ENCODE assay signal across 8 cellular contexts in the genomic region with DNA sequence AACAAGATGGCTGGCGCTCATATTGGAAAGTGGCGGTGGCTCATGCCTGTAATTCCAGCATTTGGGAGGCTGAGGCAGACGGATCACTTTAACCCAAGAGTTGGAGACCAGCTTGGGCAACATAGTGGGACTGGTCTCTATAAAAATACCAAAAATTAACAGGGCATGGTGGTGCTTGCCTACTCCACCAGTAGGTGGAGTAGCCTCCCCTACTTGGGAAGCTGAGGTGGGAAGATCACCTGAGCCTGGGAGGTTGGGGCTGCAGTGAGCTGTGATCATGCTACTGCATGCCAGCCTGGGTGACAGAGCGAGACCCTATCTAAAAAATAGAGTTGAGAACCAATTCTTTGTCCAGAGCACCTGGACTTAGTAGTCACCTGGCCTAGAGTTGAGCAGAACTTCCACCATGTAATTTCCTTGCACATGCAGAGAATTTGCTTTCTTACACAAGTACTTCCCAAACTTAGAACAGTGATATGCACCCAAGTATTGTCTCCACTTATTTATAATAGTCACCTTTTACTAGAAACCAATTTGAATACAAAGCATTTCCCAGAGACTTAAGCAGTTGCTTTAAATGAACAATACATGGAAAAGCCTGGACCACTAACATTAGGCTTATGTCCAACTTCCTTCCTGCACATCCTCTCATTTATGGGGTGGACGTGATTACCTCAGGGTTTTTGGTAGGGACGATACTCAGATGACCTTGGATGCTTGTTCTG. TPM values are rescaled to one million over a fixed set of nuclear protein-coding genes. Genes with fewer than 3 reads are reported as not detected.
DNase-seq lines count a peak whose midpoint lies in the region; ATAC-seq and TF ChIP-seq lines count a peak whose summit lies in the region.

No MANE protein-coding gene starts in this region.

- intact Hi-C loops in lower lobe of right lung (cut with DNase I): no loop called here

- no peaks in the 10 kb centered on the region for H3K27me3 ChIP-seq in lower lobe of right lung (ENCODE audit: low read depth)

- H3K9me3 ChIP-seq in lower lobe of right lung: no peaks in the 10 kb centered on the region

- peak; percentile 69 for TF ChIP-seq CTCF in WTC11 (IDR thresholded peaks at IDR 0.05)
- TF ChIP-seq CTCF in lower lobe of right lung (IDR thresholded peaks at IDR 0.05): peak; percentile 36

- no peak overlapping the region for H3K4me3 ChIP-seq in lower lobe of right lung

- no peak overlapping the region for H3K4me3 Mint-ChIP-seq in WTC11
- no peak overlapping the region for H3K4me3 Mint-ChIP-seq in activated T-cell treated with anti-CD3 and anti-CD28 coated beads, Interleukin-2, amount 50 U/mL, for 4 hours

- H3K36me3 Mint-ChIP-seq in WTC11: no peaks in the 10 kb centered on the region
- H3K36me3 Mint-ChIP-seq in activated T-cell treated with anti-CD3 and anti-CD28 coated beads, Interleukin-2, amount 50 U/mL, for 4 hours (ENCODE audit: insufficient read depth): no peaks in the 10 kb centered on the region

- no peaks in the 10 kb centered on the region for H3K4me1 ChIP-seq in lower lobe of right lung

- no peaks in the 10 kb centered on the region for H3K9me3 Mint-ChIP-seq in WTC11
- H3K9me3 Mint-ChIP-seq in activated T-cell treated with anti-CD3 and anti-CD28 coated beads, Interleukin-2, amount 50 U/mL, for 4 hours: no peaks in the 10 kb centered on the region

- H3K27me3 Mint-ChIP-seq in WTC11 (ENCODE audit: low read depth): no peaks in the 10 kb centered on the region
- peaks cover 4% of the 10 kb centered on the region for H3K27me3 Mint-ChIP-seq in activated T-cell treated with anti-CD3 and anti-CD28 coated beads, Interleukin-2, amount 50 U/mL, for 4 hours (ENCODE audit: low read depth)

- peak; percentile 79 for ATAC-seq in GM19023 (IDR thresholded peaks at IDR 0.05; ENCODE audit: unreplicated experiment)
- ATAC-seq in HG03432 (IDR thresholded peaks at IDR 0.05; ENCODE audit: unreplicated experiment): peak; percentile 85
- ATAC-seq in WTC11: peak; percentile 98
- ATAC-seq in lower lobe of right lung: no peak
- no peak for ATAC-seq in activated T-cell treated with anti-CD3 and anti-CD28 coated beads, Interleukin-2, amount 50 U/mL, for 4 hours

- no peak overlapping the region for H3K27ac Mint-ChIP-seq in WTC11

- H3K36me3 ChIP-seq in lower lobe of right lung: no peaks in the 10 kb centered on the region

- POLR2A ChIA-PET in WTC11 (lab: Charles Lee): interaction anchor here (1.1 kb wide), 1 partner anchor 27 kb away, joined by 3 read pairs; no protein-coding TSS in a partner anchor

- in situ Hi-C loops in G401 (cut with HindIII; ENCODE audit: low sequenced_read_pairs): no loop called here

- peak; percentile 54 for DNase-seq in D341Med (ENCODE audit: low spot score)
- peak; percentile 59 for DNase-seq in WTC11 (ENCODE audit: low spot score)
- no peak for DNase-seq in lower lobe of right lung
- no peak for DNase-seq in activated T-cell treated with anti-CD3 and anti-CD28 coated beads, Interleukin-2, amount 50 U/mL, for 4 hours
- no peak for DNase-seq in NCI-H524 treated with DMSO at 0.1 percent for 48 hours (lab: John Stamatoyannopoulos, UW)
- no peak for DNase-seq in G401 (ENCODE audit: low spot score)

- CTCF ChIA-PET in WTC11 (lab: Charles Lee): interaction anchor here (0.6 to 2.7 kb wide), 28 partner anchors 9 to 456 kb away, joined by 3 to 65 read pairs (median 4); a partner anchor contains a TSS

- no peaks in the 10 kb centered on the region for H3K4me1 Mint-ChIP-seq in WTC11
- no peaks in the 10 kb centered on the region for H3K4me1 Mint-ChIP-seq in activated T-cell treated with anti-CD3 and anti-CD28 coated beads, Interleukin-2, amount 50 U/mL, for 4 hours (ENCODE audit: low read depth)

- no peak overlapping the region for H3K27ac ChIP-seq in lower lobe of right lung

TF ChIP-seq in WTC11, 78 proteins besides CTCF, POLR2A, EP300 and RAD21 (continues in another document):
- TF ChIP-seq ZNF219 (CRISPR knock-in tag; IDR thresholded peaks at IDR 0.05; ENCODE audit: borderline replicate concordance) (no peak), CBFB (CRISPR knock-in tag; IDR thresholded peaks at IDR 0.05; ENCODE audit: low read depth) (no peak), ZNF416 (CRISPR knock-in tag; IDR thresholded peaks at IDR 0.05) (no peak), RELA (CRISPR knock-in tag; IDR thresholded peaks at IDR 0.05; ENCODE audit: borderline replicate concordance) (no peak), EMX1 (CRISPR knock-in tag; IDR thresholded peaks at IDR 0.05) (no peak), ETV6 (CRISPR knock-in tag; IDR thresholded peaks at IDR 0.05) (no peak)
- TF ChIP-seq, protein P1, sequence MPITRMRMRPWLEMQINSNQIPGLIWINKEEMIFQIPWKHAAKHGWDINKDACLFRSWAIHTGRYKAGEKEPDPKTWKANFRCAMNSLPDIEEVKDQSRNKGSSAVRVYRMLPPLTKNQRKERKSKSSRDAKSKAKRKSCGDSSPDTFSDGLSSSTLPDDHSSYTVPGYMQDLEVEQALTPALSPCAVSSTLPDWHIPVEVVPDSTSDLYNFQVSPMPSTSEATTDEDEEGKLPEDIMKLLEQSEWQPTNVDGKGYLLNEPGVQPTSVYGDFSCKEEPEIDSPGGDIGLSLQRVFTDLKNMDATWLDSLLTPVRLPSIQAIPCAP (CRISPR knock-in tag; IDR thresholded peaks at IDR 0.05): no peak
- TF ChIP-seq, protein P2, sequence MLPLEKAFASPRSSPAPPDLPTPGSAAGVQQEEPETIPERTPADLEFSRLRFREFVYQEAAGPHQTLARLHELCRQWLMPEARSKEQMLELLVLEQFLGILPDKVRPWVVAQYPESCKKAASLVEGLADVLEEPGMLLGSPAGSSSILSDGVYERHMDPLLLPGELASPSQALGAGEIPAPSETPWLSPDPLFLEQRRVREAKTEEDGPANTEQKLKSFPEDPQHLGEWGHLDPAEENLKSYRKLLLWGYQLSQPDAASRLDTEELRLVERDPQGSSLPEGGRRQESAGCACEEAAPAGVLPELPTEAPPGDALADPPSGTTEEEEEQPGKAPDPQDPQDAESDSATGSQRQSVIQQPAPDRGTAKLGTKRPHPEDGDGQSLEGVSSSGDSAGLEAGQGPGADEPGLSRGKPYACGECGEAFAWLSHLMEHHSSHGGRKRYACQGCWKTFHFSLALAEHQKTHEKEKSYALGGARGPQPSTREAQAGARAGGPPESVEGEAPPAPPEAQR (CRISPR knock-in tag; IDR thresholded peaks at IDR 0.05): no peak
- TF ChIP-seq, protein P3, sequence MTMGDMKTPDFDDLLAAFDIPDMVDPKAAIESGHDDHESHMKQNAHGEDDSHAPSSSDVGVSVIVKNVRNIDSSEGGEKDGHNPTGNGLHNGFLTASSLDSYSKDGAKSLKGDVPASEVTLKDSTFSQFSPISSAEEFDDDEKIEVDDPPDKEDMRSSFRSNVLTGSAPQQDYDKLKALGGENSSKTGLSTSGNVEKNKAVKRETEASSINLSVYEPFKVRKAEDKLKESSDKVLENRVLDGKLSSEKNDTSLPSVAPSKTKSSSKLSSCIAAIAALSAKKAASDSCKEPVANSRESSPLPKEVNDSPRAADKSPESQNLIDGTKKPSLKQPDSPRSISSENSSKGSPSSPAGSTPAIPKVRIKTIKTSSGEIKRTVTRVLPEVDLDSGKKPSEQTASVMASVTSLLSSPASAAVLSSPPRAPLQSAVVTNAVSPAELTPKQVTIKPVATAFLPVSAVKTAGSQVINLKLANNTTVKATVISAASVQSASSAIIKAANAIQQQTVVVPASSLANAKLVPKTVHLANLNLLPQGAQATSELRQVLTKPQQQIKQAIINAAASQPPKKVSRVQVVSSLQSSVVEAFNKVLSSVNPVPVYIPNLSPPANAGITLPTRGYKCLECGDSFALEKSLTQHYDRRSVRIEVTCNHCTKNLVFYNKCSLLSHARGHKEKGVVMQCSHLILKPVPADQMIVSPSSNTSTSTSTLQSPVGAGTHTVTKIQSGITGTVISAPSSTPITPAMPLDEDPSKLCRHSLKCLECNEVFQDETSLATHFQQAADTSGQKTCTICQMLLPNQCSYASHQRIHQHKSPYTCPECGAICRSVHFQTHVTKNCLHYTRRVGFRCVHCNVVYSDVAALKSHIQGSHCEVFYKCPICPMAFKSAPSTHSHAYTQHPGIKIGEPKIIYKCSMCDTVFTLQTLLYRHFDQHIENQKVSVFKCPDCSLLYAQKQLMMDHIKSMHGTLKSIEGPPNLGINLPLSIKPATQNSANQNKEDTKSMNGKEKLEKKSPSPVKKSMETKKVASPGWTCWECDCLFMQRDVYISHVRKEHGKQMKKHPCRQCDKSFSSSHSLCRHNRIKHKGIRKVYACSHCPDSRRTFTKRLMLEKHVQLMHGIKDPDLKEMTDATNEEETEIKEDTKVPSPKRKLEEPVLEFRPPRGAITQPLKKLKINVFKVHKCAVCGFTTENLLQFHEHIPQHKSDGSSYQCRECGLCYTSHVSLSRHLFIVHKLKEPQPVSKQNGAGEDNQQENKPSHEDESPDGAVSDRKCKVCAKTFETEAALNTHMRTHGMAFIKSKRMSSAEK (CRISPR knock-in tag; IDR thresholded peaks at IDR 0.05; ENCODE audit: borderline replicate concordance): no peak
- TF ChIP-seq, protein P4, sequence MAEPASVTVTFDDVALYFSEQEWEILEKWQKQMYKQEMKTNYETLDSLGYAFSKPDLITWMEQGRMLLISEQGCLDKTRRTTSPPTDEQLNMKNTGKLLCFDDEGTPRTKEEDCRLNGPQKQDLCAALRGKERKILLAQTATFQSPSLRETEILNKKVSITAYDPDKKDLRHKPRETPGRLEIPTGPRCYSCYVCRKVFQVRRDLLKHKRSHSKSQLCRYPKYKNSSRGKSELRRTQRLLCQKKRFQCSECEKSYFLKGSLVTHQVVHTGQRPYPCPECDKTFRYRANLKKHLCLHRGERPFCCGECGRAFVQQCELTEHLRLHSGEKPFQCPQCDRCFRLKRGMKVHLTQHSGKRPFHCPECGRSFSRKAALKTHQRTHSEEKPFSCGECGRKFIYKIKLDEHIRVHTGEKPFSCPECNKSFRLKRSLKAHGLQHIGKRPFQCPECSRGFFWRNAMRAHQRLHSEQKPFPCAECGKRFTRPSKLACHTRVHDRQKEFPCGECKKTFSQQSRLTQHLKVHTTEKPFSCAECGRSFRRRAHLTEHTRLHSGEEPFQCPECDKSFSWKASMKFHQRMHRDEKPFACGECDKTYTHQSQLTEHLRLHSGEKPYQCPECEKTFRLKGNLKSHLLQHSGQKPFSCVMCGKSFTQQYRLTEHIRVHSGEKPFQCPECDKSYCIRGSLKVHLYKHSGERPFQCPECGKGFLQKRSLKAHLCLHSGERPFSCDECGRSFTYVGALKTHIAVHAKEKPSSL (CRISPR knock-in tag; conservative IDR thresholded peaks at IDR 0.05): no peak

RNA-seq across cellular contexts. Expression of a gene that starts 15.9 kb away (rescaled TPM):
- total RNA-seq in WTC11 (2021) (not detected in 3 replicates), lower lobe of right lung (not detected)
- total RNA-seq in activated T-cell treated with anti-CD3 and anti-CD28 coated beads, Interleukin-2, amount 50 U/mL, for 4 hours: not detected
- not detected in 2 replicates for total RNA-seq in G401 (2014; rRNA removed; shearing (Covaris generic))

Comparison
In these comparisons a context has a peak if more than half of its experiments do, and no peak if none do; other contexts are left out.
1. DNase-seq: peak in D341Med (single experiment) and WTC11 (single experiment); none in lower lobe of right lung (single experiment), activated T-cell treated with anti-CD3 and anti-CD28 coated beads, Interleukin-2, amount 50 U/mL, for 4 hours (single experiment), NCI-H524 treated with DMSO at 0.1 percent for 48 hours (single experiment) and G401 (single experiment).
2. ATAC-seq: peak in GM19023 (single experiment), HG03432 (single experiment) and WTC11 (single experiment); none in lower lobe of right lung (0 of 2) and activated T-cell treated with anti-CD3 and anti-CD28 coated beads, Interleukin-2, amount 50 U/mL, for 4 hours (0 of 2).